Comparison of ENCODE assay signal across 12 cellular contexts in the genomic region with DNA sequence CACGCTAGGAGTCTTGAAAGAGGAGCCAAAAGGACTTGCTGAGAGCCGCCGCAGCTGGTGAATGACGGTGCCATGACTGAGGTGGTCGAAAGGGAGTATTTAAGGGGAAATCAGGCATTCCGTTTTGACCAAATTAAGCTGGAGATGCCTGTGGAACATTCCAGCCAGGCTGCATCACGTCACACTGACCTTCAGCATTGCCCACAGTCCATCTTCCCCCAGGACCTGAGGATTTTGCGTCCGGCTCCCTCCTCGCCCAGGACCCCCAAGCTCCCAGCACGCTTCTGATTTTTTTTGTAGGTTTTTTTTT. TPM values are rescaled to one million over a fixed set of nuclear protein-coding genes. Genes with fewer than 3 reads are reported as not detected.
DNase-seq lines count a peak whose midpoint lies in the region; ATAC-seq, FAIRE-seq and TF ChIP-seq lines count a peak whose summit lies in the region.
"Had no signal": no experiment of that assay in that cellular context is flagged by ENCODE, and none has a peak within 500 bp of the region (broad histone marks: within the 10 kb centered on the region; RNA-seq: fewer than 3 reads in every experiment).

No MANE protein-coding gene starts in this region.

- H3K9me3 ChIP-seq in BLaER1, result no peaks in the 10 kb centered on the region
- no peaks in the 10 kb centered on the region for H3K9me3 ChIP-seq in endothelial cell of umbilical vein (replicated peaks; ENCODE audit: control insufficient read depth, insufficient read depth, low read length)
- H3K9me3 ChIP-seq: adrenal gland, mucosa of descending colon had no signal

- H3K27ac ChIP-seq in BLaER1 (peak overlapping the region; percentile 81), RWPE1 (peak overlapping the region; percentile 78), endothelial cell of umbilical vein (ENCODE audit: insufficient read depth, low read depth, low read length) (peak overlapping the region; percentile 18)

- POLR2A ChIA-PET in RWPE1 (lab: Yijun Ruan, JAX; ENCODE audit: low non-redundant PET), result interaction anchor here (0.6 kb wide), 1 partner anchor 16 kb away, joined by 3 read pairs; no protein-coding TSS in a partner anchor
- POLR2A ChIA-PET in endothelial cell of umbilical vein (lab: Charles Lee), result interaction anchor here (1.0 kb wide), 1 partner anchor 11 kb away, joined by 3 read pairs; no protein-coding TSS in a partner anchor

- H2AFZ ChIP-seq in endothelial cell of umbilical vein (ENCODE audit: low read depth, low read length), result no peak overlapping the region

- no peak for ATAC-seq in GM21576 (IDR thresholded peaks at IDR 0.05; ENCODE audit: unreplicated experiment)
- no peak for ATAC-seq in HG03139 (IDR thresholded peaks at IDR 0.05; ENCODE audit: unreplicated experiment)
- ATAC-seq in GM19397 (IDR thresholded peaks at IDR 0.05; ENCODE audit: unreplicated experiment), result no peak

- H3K36me3 ChIP-seq in BLaER1, result peaks cover 36% of the 10 kb centered on the region
- H3K36me3 ChIP-seq in endothelial cell of umbilical vein (ENCODE audit: control insufficient read depth in 2 of 2, extremely low read depth in 1 of 2, insufficient read depth in 2 of 2, low read length in 2 of 2), result peaks cover 0 to 24% of the 10 kb centered on the region in 2 experiments

- FAIRE-seq in endothelial cell of umbilical vein (lab: Jason Lieb, UNC), result no peak

- peaks cover 18% of the 10 kb centered on the region for H3K36me3 Mint-ChIP-seq in progenitor cell of endocrine pancreas (ENCODE audit: insufficient read depth)

- H3K9ac ChIP-seq in BLaER1, result peak overlapping the region; percentile 81
- no peak overlapping the region for H3K9ac ChIP-seq in endothelial cell of umbilical vein (replicated peaks; ENCODE audit: extremely low read depth, insufficient read depth, low read length)

- H3K27me3 ChIP-seq in BLaER1 (no peaks in the 10 kb centered on the region), endothelial cell of umbilical vein (ENCODE audit: control insufficient read depth in 2 of 2, insufficient read depth in 2 of 2, low read length in 2 of 2) (no peaks in the 10 kb centered on the region)
- H3K27me3 ChIP-seq: adrenal gland had no signal

- no peaks in the 10 kb centered on the region for H3K9me3 Mint-ChIP-seq in progenitor cell of endocrine pancreas (ENCODE audit: low read depth)

- H3K4me1 ChIP-seq in BLaER1 (peaks cover 38% of the 10 kb centered on the region), endothelial cell of umbilical vein (ENCODE audit: control insufficient read depth, extremely low read depth, insufficient read depth, low read length) (peaks cover 23% of the 10 kb centered on the region)

- BruUV-seq in endothelial cell of umbilical vein (replicated peaks; lab: Mats Ljungman, UMichigan), result no TSS peak

- H3K27ac Mint-ChIP-seq in progenitor cell of endocrine pancreas, result peak overlapping the region; percentile 77

- H3K4me3 ChIP-seq in BLaER1 (peak overlapping the region; percentile 70), endothelial cell of umbilical vein (replicated peaks in 1 of 3; ENCODE audit: insufficient read depth in 1 of 3, low read depth in 1 of 3, low read length in 3 of 3) (no peak overlapping the region)
- H3K4me3 ChIP-seq: mucosa of descending colon had no signal

- H3K27me3 Mint-ChIP-seq in progenitor cell of endocrine pancreas, result no peaks in the 10 kb centered on the region

- H3K79me2 ChIP-seq in endothelial cell of umbilical vein (ENCODE audit: control insufficient read depth, insufficient read depth, low read length), result no peaks in the 10 kb centered on the region

- no peak overlapping the region for H3K4me3 Mint-ChIP-seq in progenitor cell of endocrine pancreas (ENCODE audit: low read depth)

- peaks cover 4% of the 10 kb centered on the region for H3K4me1 Mint-ChIP-seq in progenitor cell of endocrine pancreas (ENCODE audit: low read depth)

- H4K20me1 ChIP-seq in BLaER1 (0 out of 2 replicates have a peak, but pooled peaks cover 6% of the 10 kb centered on the region), endothelial cell of umbilical vein (replicated peaks; ENCODE audit: control insufficient read depth, extremely low read depth, insufficient read depth, low read length) (no peaks in the 10 kb centered on the region)

- no peak for TF ChIP-seq POLR2A in endothelial cell of umbilical vein (IDR thresholded peaks at IDR 0.05; ENCODE audit: low read depth, low read length)

- H3K9me1 ChIP-seq in endothelial cell of umbilical vein (replicated peaks; ENCODE audit: control insufficient read depth, extremely low read depth, insufficient read depth, low read length), result no peaks in the 10 kb centered on the region

- no peak for DNase-seq in RWPE1 (ENCODE audit: low spot score)
- DNase-seq in endothelial cell of umbilical vein (ENCODE audit: low read depth, low spot score), result no peak
- DNase-seq in progenitor cell of endocrine pancreas (ENCODE audit: low spot score, unreplicated experiment), result no peak
- no peak for DNase-seq in NCI-H2196 (lab: John Stamatoyannopoulos, UW; ENCODE audit: unreplicated experiment)
- DNase-seq: adrenal gland, HCEC 1CT, SIG-M5 had no signal

- dilution Hi-C loops in endothelial cell of umbilical vein (cut with MboI; ENCODE audit: extremely low pct_ligation_motif_present, low sequenced_read_pairs), result no loop called here

- CTCF ChIA-PET in RWPE1 (lab: Yijun Ruan, JAX), result interaction anchor here (0.6 to 0.7 kb wide), 2 partner anchors 17 to 25 kb away, joined by 3 read pairs; no protein-coding TSS in a partner anchor
- CTCF ChIA-PET in endothelial cell of umbilical vein (lab: Charles Lee), result interaction anchor here (1.2 to 1.5 kb wide), 2 partner anchors 9 to 103 kb away, joined by 4 to 7 read pairs; no protein-coding TSS in a partner anchor

- intact Hi-C loops in endothelial cell of umbilical vein (cut with micrococcal nuclease), result loop anchor here (5.0 kb wide), 1 partner anchor 84 kb away; no protein-coding TSS in a partner anchor

- peak overlapping the region; percentile 97 for H3K4me2 ChIP-seq in BLaER1
- H3K4me2 ChIP-seq in endothelial cell of umbilical vein (ENCODE audit: insufficient read depth, low read length), result no peak overlapping the region

- TF ChIP-seq CTCF in RWPE1 (conservative IDR thresholded peaks at IDR 0.05; ENCODE audit: low read depth) (no peak), endothelial cell of umbilical vein (IDR thresholded peaks at IDR 0.05; ENCODE audit: extremely low read depth in 1 of 2, insufficient read depth in 1 of 2, low read depth in 1 of 2, low read length in 2 of 2) (no peak), progenitor cell of endocrine pancreas (IDR thresholded peaks at IDR 0.05; ENCODE audit: unreplicated experiment) (no peak)

TF ChIP-seq in endothelial cell of umbilical vein, 7 proteins besides CTCF, POLR2A, EP300 and RAD21 (continues in another document):
- TF ChIP-seq, protein P1, sequence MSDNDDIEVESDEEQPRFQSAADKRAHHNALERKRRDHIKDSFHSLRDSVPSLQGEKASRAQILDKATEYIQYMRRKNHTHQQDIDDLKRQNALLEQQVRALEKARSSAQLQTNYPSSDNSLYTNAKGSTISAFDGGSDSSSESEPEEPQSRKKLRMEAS (IDR thresholded peaks at IDR 0.05; ENCODE audit: insufficient read depth, insufficient read length), result no peak
- TF ChIP-seq MYC (IDR thresholded peaks at IDR 0.05; ENCODE audit: low read depth, low read length), result no peak
- no peak for TF ChIP-seq FOS (IDR thresholded peaks at IDR 0.05; ENCODE audit: borderline replicate concordance, insufficient read depth, low read length)

RNA-seq across cellular contexts. Expression of a gene that starts 12.0 kb away (rescaled TPM):
- total RNA-seq in endothelial cell of umbilical vein, result 119 and 125 TPM in 2 replicates
- polyA plus RNA-seq in endothelial cell of umbilical vein, result 98.4 and 98.6 TPM in 2 replicates
- polyA plus RNA-seq in endothelial cell of umbilical vein (2011; cell fraction: cytosol; rRNA removed), result 91.8 and 108 TPM in 2 replicates
- polyA plus RNA-seq in endothelial cell of umbilical vein (2011; cell fraction: nucleus; rRNA removed), result 309 and 317 TPM in 2 replicates
- 61.0 and 67.4 TPM in 2 replicates for polyA plus RNA-seq in endothelial cell of umbilical vein (2012)
- 85.6 and 95.7 TPM in 2 replicates for polyA minus RNA-seq in endothelial cell of umbilical vein
- polyA minus RNA-seq in endothelial cell of umbilical vein (2011; cell fraction: cytosol; rRNA and poly(A)+ RNA removed), result 14.1 TPM
- 109 and 123 TPM in 2 replicates for polyA minus RNA-seq in endothelial cell of umbilical vein (2011; cell fraction: nucleus; rRNA and poly(A)+ RNA removed)
- total RNA-seq in progenitor cell of endocrine pancreas, result 248 TPM in 2 replicates

RNA-seq across cellular contexts. Expression of a gene that starts 25.8 kb away (rescaled TPM):
- total RNA-seq in endothelial cell of umbilical vein (0.92 and 1.4 TPM in 2 replicates), progenitor cell of endocrine pancreas (2.0 TPM in 2 replicates)
- 0.26 and 0.32 TPM in 2 replicates for polyA plus RNA-seq in endothelial cell of umbilical vein
- polyA plus RNA-seq in endothelial cell of umbilical vein (2011; cell fraction: cytosol; rRNA removed), result 0.20 and 0.22 TPM in 2 replicates
- polyA plus RNA-seq in endothelial cell of umbilical vein (2011; cell fraction: nucleus; rRNA removed), result 1.5 and 1.7 TPM in 2 replicates
- polyA plus RNA-seq in endothelial cell of umbilical vein (2012), result 0.27 and 0.33 TPM in 2 replicates
- 0.62 and 0.80 TPM in 2 replicates for polyA minus RNA-seq in endothelial cell of umbilical vein
- 1.7 TPM for polyA minus RNA-seq in endothelial cell of umbilical vein (2011; cell fraction: cytosol; rRNA and poly(A)+ RNA removed)
- 1.3 and 1.7 TPM in 2 replicates for polyA minus RNA-seq in endothelial cell of umbilical vein (2011; cell fraction: nucleus; rRNA and poly(A)+ RNA removed)

RNA-seq across cellular contexts. Expression of a gene that starts 30.5 kb away (rescaled TPM):
- total RNA-seq in endothelial cell of umbilical vein (0.11 TPM in 1 of 2 replicates, not detected in the other), progenitor cell of endocrine pancreas (11.4 and 12.7 TPM in 2 replicates)
- polyA plus RNA-seq in endothelial cell of umbilical vein, result 0.05 and 0.14 TPM in 2 replicates
- 0.01 TPM in 1 of 2 replicates, not detected in the other for polyA plus RNA-seq in endothelial cell of umbilical vein (2011; cell fraction: cytosol; rRNA removed)
- 0.04 TPM in 1 of 2 replicates, not detected in the other for polyA plus RNA-seq in endothelial cell of umbilical vein (2011; cell fraction: nucleus; rRNA removed)
- 0.16 and 0.35 TPM in 2 replicates for polyA plus RNA-seq in endothelial cell of umbilical vein (2012)
- polyA minus RNA-seq in endothelial cell of umbilical vein, result not detected in 2 replicates
- 0.51 TPM for polyA minus RNA-seq in endothelial cell of umbilical vein (2011; cell fraction: cytosol; rRNA and poly(A)+ RNA removed)
- polyA minus RNA-seq in endothelial cell of umbilical vein (2011; cell fraction: nucleus; rRNA and poly(A)+ RNA removed), result 0.24 TPM in 1 of 2 replicates, not detected in the other

RNA-seq across cellular contexts. Expression of a gene that starts 35.4 kb away (rescaled TPM):
- total RNA-seq in endothelial cell of umbilical vein (52.7 and 52.8 TPM in 2 replicates), progenitor cell of endocrine pancreas (35.7 and 35.9 TPM in 2 replicates)
- polyA plus RNA-seq in endothelial cell of umbilical vein, result 26.3 and 26.8 TPM in 2 replicates
- 24.3 and 29.0 TPM in 2 replicates for polyA plus RNA-seq in endothelial cell of umbilical vein (2011; cell fraction: cytosol; rRNA removed)
- polyA plus RNA-seq in endothelial cell of umbilical vein (2011; cell fraction: nucleus; rRNA removed), result 18.1 and 25.8 TPM in 2 replicates
- polyA plus RNA-seq in endothelial cell of umbilical vein (2012), result 30.6 and 31.3 TPM in 2 replicates
- polyA minus RNA-seq in endothelial cell of umbilical vein, result 12.5 and 21.5 TPM in 2 replicates
- polyA minus RNA-seq in endothelial cell of umbilical vein (2011; cell fraction: cytosol; rRNA and poly(A)+ RNA removed), result 36.8 TPM
- 9.3 and 11.5 TPM in 2 replicates for polyA minus RNA-seq in endothelial cell of umbilical vein (2011; cell fraction: nucleus; rRNA and poly(A)+ RNA removed)

Comparison
In these comparisons a context has a peak if more than half of its experiments do, and no peak if none do; other contexts are left out.
1. H3K27ac ChIP-seq: peak in every context shown above with its lines; median percentile 81 in BLaER1; 78 in RWPE1; 18 in endothelial cell of umbilical vein.
2. RNA of a gene that starts 30.5 kb away (total RNA-seq): 11.4 to 12.7 TPM in progenitor cell of endocrine pancreas; 0.11 TPM in endothelial cell of umbilical vein; every median in the first group is over 10 times any median in the second.